Comparison of ENCODE assay signal across 18 cellular contexts in the genomic region with DNA sequence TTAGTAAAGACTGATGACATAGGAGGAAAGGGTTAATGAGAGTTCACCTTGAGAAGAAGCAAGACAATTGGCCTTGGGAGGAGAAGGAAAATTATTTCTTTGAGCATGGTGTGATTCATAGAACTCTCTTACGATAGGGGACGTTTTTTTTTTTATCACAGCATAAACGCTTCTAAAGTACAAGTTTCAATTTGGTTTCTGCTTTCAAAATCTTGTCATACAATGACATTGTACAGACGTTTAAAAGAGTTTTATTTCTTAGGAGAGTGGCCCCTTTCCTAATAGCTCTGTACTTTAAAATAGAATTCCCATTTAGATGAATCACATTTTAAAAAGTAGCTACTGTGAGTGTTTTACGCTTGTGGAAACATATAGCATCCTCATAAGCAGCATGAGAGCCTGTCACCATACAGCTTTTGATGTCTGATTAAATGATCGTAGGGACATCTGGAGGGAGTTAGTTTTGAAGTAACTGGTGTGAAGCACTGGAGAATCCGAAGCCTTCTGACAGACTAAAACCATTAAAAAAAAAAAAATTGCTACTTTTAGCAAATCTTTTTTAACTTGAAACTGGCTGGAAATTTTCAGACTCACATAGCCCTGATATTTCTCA.
DNase-seq lines count a peak whose midpoint lies in the region; ATAC-seq and TF ChIP-seq lines count a peak whose summit lies in the region.
"Had no signal": no experiment of that assay in that cellular context is flagged by ENCODE, and none has a peak within 500 bp of the region (broad histone marks: within the 10 kb centered on the region; RNA-seq: fewer than 3 reads in every experiment).

No MANE protein-coding gene starts in this region.

- no peaks in the 10 kb centered on the region for H3K9me3 ChIP-seq in GM23248 (ENCODE audit: low read depth)
- peaks cover 9% of the 10 kb centered on the region for H3K9me3 ChIP-seq in adipocyte (ENCODE audit: control insufficient read depth, low read length)
- H3K9me3 ChIP-seq in naive thymus-derived CD4-positive, alpha-beta T cell (ENCODE audit: control insufficient read depth in 2 of 3, low read length in 3 of 3): peaks cover 0 to 4% (median 0%) of the 10 kb centered on the region in 3 experiments
- peaks cover 0 to 3% (median 0%) of the 10 kb centered on the region in 4 donors for H3K9me3 ChIP-seq in right lobe of liver
- H3K9me3 ChIP-seq in PC-3 (ENCODE audit: low read length): no peaks in the 10 kb centered on the region
- no peaks in the 10 kb centered on the region for H3K9me3 ChIP-seq in endodermal cell (ENCODE audit: control insufficient read depth, low read length)
- H3K9me3 ChIP-seq: Caco-2, transverse colon had no signal

- H3K4me3 Mint-ChIP-seq in naive thymus-derived CD4-positive, alpha-beta T cell: peak overlapping the region in 9 of 10 donors; percentile 20 to 76 (median 56)
- no peak overlapping the region for H3K4me3 Mint-ChIP-seq in endodermal cell
- H3K4me3 Mint-ChIP-seq: dendritic cell treated with granulocyte-macrophage colony-stimulating factor and Interleukin-4, amounts not matched to agents 40 ng/mL and 50 ng/mL, for 4 days had no signal

- peak overlapping the region in 5 of 9 donors; percentile 8 to 72 (median 68) for H3K27ac Mint-ChIP-seq in naive thymus-derived CD4-positive, alpha-beta T cell
- no peak overlapping the region for H3K27ac Mint-ChIP-seq in endodermal cell
- H3K27ac Mint-ChIP-seq: dendritic cell treated with granulocyte-macrophage colony-stimulating factor and Interleukin-4, amounts not matched to agents 40 ng/mL and 50 ng/mL, for 4 days had no signal

- H3K27ac ChIP-seq in GM23248 (no peak overlapping the region), right lobe of liver (no peak overlapping the region), PC-3 (ENCODE audit: low read length) (no peak overlapping the region), endodermal cell (ENCODE audit: low read depth, low read length) (no peak overlapping the region)
- H3K27ac ChIP-seq in naive thymus-derived CD4-positive, alpha-beta T cell (ENCODE audit: low read depth, low read length): no peak overlapping the region
- H3K27ac ChIP-seq: transverse colon had no signal

- peaks cover 0 to 30% (median 0%) of the 10 kb centered on the region in 5 donors for H3K36me3 Mint-ChIP-seq in naive thymus-derived CD4-positive, alpha-beta T cell
- no peaks in the 10 kb centered on the region for H3K36me3 Mint-ChIP-seq in endodermal cell (ENCODE audit: low read depth)

- DNase-seq in activated CD4-positive, CD25-positive, alpha-beta regulatory T cell (lab: John Stamatoyannopoulos, UW): no peak
- peak; percentile 52 for DNase-seq in GM23248
- DNase-seq in adipocyte (ENCODE audit: low read depth): peak; percentile 34
- no peak for DNase-seq in naive thymus-derived CD4-positive, alpha-beta T cell
- no peak for DNase-seq in right lobe of liver
- no peak for DNase-seq in PC-3
- no peak for DNase-seq in endodermal cell
- DNase-seq: Caco-2; hippocampal formation; kidney glomerular epithelial cell; midbrain; NCI-H1092; nucleus accumbens; stimulated activated CD4-positive, alpha-beta T cell treated with anti-CD3 and anti-CD28 coated beads, Interleukin-4, amount 100 ng/mL, for 4 hours; transverse colon had no signal

- H3K9ac ChIP-seq in GM23248 (peak overlapping the region; percentile 44), adipocyte (ENCODE audit: low read length) (peak overlapping the region; percentile 18), PC-3 (ENCODE audit: low read length) (no peak overlapping the region), endodermal cell (ENCODE audit: extremely low read depth, low read length, poor library complexity, severe bottlenecking) (no peak overlapping the region)

- POLR2A ChIA-PET in naive thymus-derived CD4-positive, alpha-beta T cell (lab: Charles Lee): interaction anchor here (0.5 kb wide), 1 partner anchor 16 kb away, joined by 4 read pairs; no protein-coding TSS in a partner anchor
- POLR2A ChIA-PET in PC-3 (lab: Charles Lee; ENCODE audit: unreplicated experiment): no interaction called here

- H3K9me2 ChIP-seq in GM23248 (ENCODE audit: insufficient read depth) (no peaks in the 10 kb centered on the region), PC-3 (replicated peaks; ENCODE audit: low read length) (no peaks in the 10 kb centered on the region)

- ATAC-seq in activated CD4-positive, CD25-positive, alpha-beta regulatory T cell treated with anti-CD3 and anti-CD28 coated beads, Interleukin-2, amount 50 U/mL, for 24 hours: peak; percentile 28 to 62
- no peak for ATAC-seq in naive thymus-derived CD4-positive, alpha-beta T cell
- ATAC-seq in right lobe of liver (no peak), PC-3 (no peak)
- ATAC-seq: esophagus mucosa had no signal

- intact Hi-C loops in naive thymus-derived CD4-positive, alpha-beta T cell (cut with micrococcal nuclease): loop anchor here in 1 of 2 donors (10.0 kb wide), 1 partner anchor 619 kb away; no protein-coding TSS in a partner anchor
- intact Hi-C loops in right lobe of liver (cut with DNase I): no loop called here
- intact Hi-C loops in PC-3 (cut with micrococcal nuclease): no loop called here

- H3K4me2 ChIP-seq in GM23248 (ENCODE audit: unreplicated experiment) (peak overlapping the region; percentile 85), PC-3 (ENCODE audit: low read length) (no peak overlapping the region)

- H4K20me1 ChIP-seq in GM23248 (ENCODE audit: insufficient read depth) (no peaks in the 10 kb centered on the region), PC-3 (ENCODE audit: low read length) (no peaks in the 10 kb centered on the region)

- CTCF ChIA-PET in naive thymus-derived CD4-positive, alpha-beta T cell (lab: Charles Lee): no interaction called here
- CTCF ChIA-PET in PC-3 (lab: Charles Lee): interaction anchor here (0.7 kb wide), 1 partner anchor 757 kb away, joined by 3 read pairs; no protein-coding TSS in a partner anchor

- BruUV-seq in PC-3 (replicated peaks; lab: Mats Ljungman, UMichigan): no TSS peak

- peak overlapping the region; percentile 64 for H3K4me3 ChIP-seq in GM23248
- H3K4me3 ChIP-seq in adipocyte (ENCODE audit: low read length): peak overlapping the region; percentile 69
- H3K4me3 ChIP-seq in naive thymus-derived CD4-positive, alpha-beta T cell (ENCODE audit: low read length): no peak overlapping the region
- no peak overlapping the region for H3K4me3 ChIP-seq in right lobe of liver
- H3K4me3 ChIP-seq in PC-3 (ENCODE audit: low read length): no peak overlapping the region
- H3K4me3 ChIP-seq in endodermal cell (ENCODE audit: low read length): no peak overlapping the region
- H3K4me3 ChIP-seq: transverse colon had no signal

- H2AFZ ChIP-seq in GM23248 (peak overlapping the region; percentile 60), PC-3 (ENCODE audit: low read length) (no peak overlapping the region)

- in situ Hi-C loops in GM23248 (cut with MboI): no loop called here

- WGBS in GM23248 (ENCODE audit: low coverage in 1 of 2, low lambda C conversion rate in 2 of 2, missing lambda C conversion rate in 2 of 2), 2 experiments: 4 to 5% methylated on average over 7 of the region's 7 CpGs
- 64% methylated on average over 6 of the region's 7 CpGs for WGBS in right lobe of liver (ENCODE audit: insufficient coverage, low coverage, low lambda C conversion rate, missing lambda C conversion rate)
- 95 to 97% methylated on average over 3 to 7 of the region's 7 CpGs for whole genome bisulfite sequencing in endodermal cell (ENCODE audit: insufficient coverage in 1 of 2, insufficient read length in 1 of 2), 2 experiments

- H3K36me3 ChIP-seq in GM23248 (ENCODE audit: low read depth): no peaks in the 10 kb centered on the region
- no peaks in the 10 kb centered on the region for H3K36me3 ChIP-seq in adipocyte (ENCODE audit: control insufficient read depth, insufficient read depth, low read length, severe bottlenecking)
- H3K36me3 ChIP-seq in naive thymus-derived CD4-positive, alpha-beta T cell (ENCODE audit: control insufficient read depth in 2 of 3, insufficient read depth in 3 of 3, low read length in 3 of 3): no peaks in the 10 kb centered on the region
- H3K36me3 ChIP-seq in right lobe of liver: no peaks in the 10 kb centered on the region
- no peaks in the 10 kb centered on the region for H3K36me3 ChIP-seq in PC-3 (ENCODE audit: low read depth, low read length)
- H3K36me3 ChIP-seq in endodermal cell (ENCODE audit: control insufficient read depth, insufficient read depth, low read length): no peaks in the 10 kb centered on the region
- H3K36me3 ChIP-seq: transverse colon had no signal

- H3K79me2 ChIP-seq in GM23248 (ENCODE audit: insufficient read depth) (no peaks in the 10 kb centered on the region), PC-3 (ENCODE audit: low read length) (no peaks in the 10 kb centered on the region)

- peaks cover 0 to 24% (median 15%) of the 10 kb centered on the region in 11 donors for H3K9me3 Mint-ChIP-seq in naive thymus-derived CD4-positive, alpha-beta T cell
- peaks cover 13% of the 10 kb centered on the region for H3K9me3 Mint-ChIP-seq in endodermal cell

- TF ChIP-seq CTCF in right lobe of liver (IDR thresholded peaks at IDR 0.05) (no peak), PC-3 (conservative IDR thresholded peaks at IDR 0.05; ENCODE audit: low read depth, low read length) (no peak), endodermal cell (conservative IDR thresholded peaks at IDR 0.05) (no peak)

- H3K4me1 ChIP-seq in GM23248 (ENCODE audit: insufficient read depth) (peaks cover 21% of the 10 kb centered on the region), adipocyte (ENCODE audit: control insufficient read depth, insufficient read depth, low read length) (peaks cover 9% of the 10 kb centered on the region), right lobe of liver (no peaks in the 10 kb centered on the region), PC-3 (ENCODE audit: insufficient read depth, low read length) (peaks cover 5% of the 10 kb centered on the region), endodermal cell (ENCODE audit: control insufficient read depth, insufficient read depth, low read length) (no peaks in the 10 kb centered on the region)
- H3K4me1 ChIP-seq in naive thymus-derived CD4-positive, alpha-beta T cell (ENCODE audit: control insufficient read depth in 2 of 2, insufficient read depth in 2 of 2, low read length in 2 of 2): no peaks in the 10 kb centered on the region

- peaks cover 3 to 43% (median 33%) of the 10 kb centered on the region in 7 donors for H3K4me1 Mint-ChIP-seq in naive thymus-derived CD4-positive, alpha-beta T cell
- H3K4me1 Mint-ChIP-seq in endodermal cell: peaks cover 6% of the 10 kb centered on the region

- no peak for TF ChIP-seq POLR2A in right lobe of liver (IDR thresholded peaks at IDR 0.05)

- no peaks in the 10 kb centered on the region for H3K27me3 Mint-ChIP-seq in naive thymus-derived CD4-positive, alpha-beta T cell
- H3K27me3 Mint-ChIP-seq in endodermal cell (ENCODE audit: insufficient read depth): no peaks in the 10 kb centered on the region
- H3K27me3 Mint-ChIP-seq: dendritic cell treated with granulocyte-macrophage colony-stimulating factor and Interleukin-4, amounts not matched to agents 40 ng/mL and 50 ng/mL, for 4 days had no signal

- H3F3A ChIP-seq in GM23248 (ENCODE audit: insufficient read depth): peaks cover 8% of the 10 kb centered on the region
- H3F3A ChIP-seq in PC-3 (ENCODE audit: low read length, unreplicated experiment): no peaks in the 10 kb centered on the region

- no peaks in the 10 kb centered on the region for H3K27me3 ChIP-seq in GM23248 (replicated peaks; ENCODE audit: insufficient read depth)
- no peaks in the 10 kb centered on the region for H3K27me3 ChIP-seq in adipocyte (replicated peaks; ENCODE audit: control insufficient read depth, insufficient read depth, low read length)
- no peaks in the 10 kb centered on the region for H3K27me3 ChIP-seq in naive thymus-derived CD4-positive, alpha-beta T cell (ENCODE audit: control insufficient read depth in 2 of 2, insufficient read depth in 2 of 2, low read length in 2 of 2)
- no peaks in the 10 kb centered on the region for H3K27me3 ChIP-seq in right lobe of liver
- no peaks in the 10 kb centered on the region for H3K27me3 ChIP-seq in PC-3 (ENCODE audit: low read length)
- H3K27me3 ChIP-seq in endodermal cell (ENCODE audit: control insufficient read depth, insufficient read depth, low read length, poor library complexity, severe bottlenecking): no peaks in the 10 kb centered on the region
- H3K27me3 ChIP-seq: transverse colon had no signal

Comparison
In these comparisons a context has a peak if more than half of its experiments do, and no peak if none do; other contexts are left out.
1. ATAC-seq: peak in activated CD4-positive, CD25-positive, alpha-beta regulatory T cell treated with anti-CD3 and anti-CD28 coated beads, Interleukin-2, amount 50 U/mL, for 24 hours (2 of 2); none in naive thymus-derived CD4-positive, alpha-beta T cell (single experiment), right lobe of liver (0 of 4) and PC-3 (single experiment).
2. DNase-seq: peak in GM23248 (single experiment) and adipocyte (single experiment); none in activated CD4-positive, CD25-positive, alpha-beta regulatory T cell (0 of 4), naive thymus-derived CD4-positive, alpha-beta T cell (0 of 9), right lobe of liver (0 of 3), PC-3 (single experiment) and endodermal cell (single experiment).
3. H3K4me3 ChIP-seq: peak in GM23248 (single experiment) and adipocyte (single experiment); none in naive thymus-derived CD4-positive, alpha-beta T cell (single experiment), right lobe of liver (0 of 3), PC-3 (single experiment) and endodermal cell (single experiment).
4. H3K9ac ChIP-seq: peak in GM23248 (single experiment) and adipocyte (single experiment); none in PC-3 (single experiment) and endodermal cell (single experiment).